1 cellular context compared by ENCODE assay signal in genomic region chr17:61331886-61332285, GRCh38.
TF ChIP-seq lines count a peak whose summit lies in the region.

No MANE protein-coding gene starts in this region.

TF ChIP-seq in IMR-90, 13 proteins besides CTCF, POLR2A, EP300 and RAD21 (continued from another document):
- no peak for TF ChIP-seq RCOR1 (IDR thresholded peaks at IDR 0.05; ENCODE audit: insufficient replicate concordance, low read length)
- TF ChIP-seq BHLHE40 (IDR thresholded peaks at IDR 0.05; ENCODE audit: low read depth, low read length), result no peak
- TF ChIP-seq FOS (IDR thresholded peaks at IDR 0.05; ENCODE audit: low read depth, low read length), result no peak
